Comparison of ENCODE assay signal across 3 cellular contexts in genomic region chr19:6241056-6241455, GRCh38.
TF ChIP-seq lines count a peak whose summit lies in the region.

No MANE protein-coding gene starts in this region.

TF ChIP-seq in SK-N-SH, 30 proteins besides CTCF, POLR2A, EP300 and RAD21:
- TF ChIP-seq TAF1 (IDR thresholded peaks at IDR 0.05; ENCODE audit: borderline replicate concordance, low read depth, low read length) (no peak), USF1 (IDR thresholded peaks at IDR 0.05; ENCODE audit: borderline replicate concordance, low read depth) (no peak), RXRA (IDR thresholded peaks at IDR 0.05; ENCODE audit: borderline replicate concordance, low read depth) (no peak), GABPA (IDR thresholded peaks at IDR 0.05; ENCODE audit: low read depth) (no peak), CHD2 (IDR thresholded peaks at IDR 0.05; ENCODE audit: low read length, partially characterized antibody) (no peak), ZBTB33 (IDR thresholded peaks at IDR 0.05; ENCODE audit: borderline replicate concordance, low read depth) (no peak), FOSL2 (IDR thresholded peaks at IDR 0.05; ENCODE audit: borderline replicate concordance, low read depth) (no peak), EZH2phosphoT487 (IDR thresholded peaks at IDR 0.05; ENCODE audit: borderline replicate concordance, low read depth) (no peak), NFIC (IDR thresholded peaks at IDR 0.05; ENCODE audit: borderline replicate concordance) (no peak)
TF ChIP-seq in SK-N-SH: peak in this region for 0.

TF ChIP-seq in SK-N-SH treated with all-trans-retinoic acid at 6 μM for 48 hours, 23 proteins besides CTCF, POLR2A, EP300 and RAD21:
- no peak for TF ChIP-seq TCF4 (CRISPR knock-in tag; IDR thresholded peaks at IDR 0.05; ENCODE audit: borderline replicate concordance)
- no peak for TF ChIP-seq ZFP3 (CRISPR knock-in tag; IDR thresholded peaks at IDR 0.05)
- TF ChIP-seq ZNF565 (CRISPR knock-in tag; conservative IDR thresholded peaks at IDR 0.05; ENCODE audit: low read depth): no peak
- TF ChIP-seq TOX (CRISPR knock-in tag; IDR thresholded peaks at IDR 0.05; ENCODE audit: borderline replicate concordance): no peak
- TF ChIP-seq CSRNP3 (CRISPR knock-in tag; IDR thresholded peaks at IDR 0.05): no peak
- TF ChIP-seq PPARA (CRISPR knock-in tag; IDR thresholded peaks at IDR 0.05; ENCODE audit: borderline replicate concordance): no peak
- no peak for TF ChIP-seq CSDC2 (CRISPR knock-in tag; IDR thresholded peaks at IDR 0.05)
- no peak for TF ChIP-seq ZFP30 (CRISPR knock-in tag; IDR thresholded peaks at IDR 0.05)
- TF ChIP-seq ZC3H10 (CRISPR knock-in tag; IDR thresholded peaks at IDR 0.05): no peak
- TF ChIP-seq BACH2 (CRISPR knock-in tag; IDR thresholded peaks at IDR 0.05; ENCODE audit: borderline replicate concordance): no peak
TF ChIP-seq in SK-N-SH treated with all-trans-retinoic acid at 6 μM for 48 hours: peak in this region for 0.

TF ChIP-seq in HepG2, 621 proteins besides CTCF, POLR2A, EP300 and RAD21:
- TF ChIP-seq, protein P1, sequence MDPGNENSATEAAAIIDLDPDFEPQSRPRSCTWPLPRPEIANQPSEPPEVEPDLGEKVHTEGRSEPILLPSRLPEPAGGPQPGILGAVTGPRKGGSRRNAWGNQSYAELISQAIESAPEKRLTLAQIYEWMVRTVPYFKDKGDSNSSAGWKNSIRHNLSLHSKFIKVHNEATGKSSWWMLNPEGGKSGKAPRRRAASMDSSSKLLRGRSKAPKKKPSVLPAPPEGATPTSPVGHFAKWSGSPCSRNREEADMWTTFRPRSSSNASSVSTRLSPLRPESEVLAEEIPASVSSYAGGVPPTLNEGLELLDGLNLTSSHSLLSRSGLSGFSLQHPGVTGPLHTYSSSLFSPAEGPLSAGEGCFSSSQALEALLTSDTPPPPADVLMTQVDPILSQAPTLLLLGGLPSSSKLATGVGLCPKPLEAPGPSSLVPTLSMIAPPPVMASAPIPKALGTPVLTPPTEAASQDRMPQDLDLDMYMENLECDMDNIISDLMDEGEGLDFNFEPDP (CRISPR knock-in tag; conservative IDR thresholded peaks at IDR 0.05): no peak
- TF ChIP-seq SAFB2 (CRISPR knock-in tag; IDR thresholded peaks at IDR 0.05; ENCODE audit: borderline replicate concordance, low read depth) (no peak), MBD4 (IDR thresholded peaks at IDR 0.05; ENCODE audit: borderline replicate concordance, low read length) (no peak)
- TF ChIP-seq, protein P2, sequence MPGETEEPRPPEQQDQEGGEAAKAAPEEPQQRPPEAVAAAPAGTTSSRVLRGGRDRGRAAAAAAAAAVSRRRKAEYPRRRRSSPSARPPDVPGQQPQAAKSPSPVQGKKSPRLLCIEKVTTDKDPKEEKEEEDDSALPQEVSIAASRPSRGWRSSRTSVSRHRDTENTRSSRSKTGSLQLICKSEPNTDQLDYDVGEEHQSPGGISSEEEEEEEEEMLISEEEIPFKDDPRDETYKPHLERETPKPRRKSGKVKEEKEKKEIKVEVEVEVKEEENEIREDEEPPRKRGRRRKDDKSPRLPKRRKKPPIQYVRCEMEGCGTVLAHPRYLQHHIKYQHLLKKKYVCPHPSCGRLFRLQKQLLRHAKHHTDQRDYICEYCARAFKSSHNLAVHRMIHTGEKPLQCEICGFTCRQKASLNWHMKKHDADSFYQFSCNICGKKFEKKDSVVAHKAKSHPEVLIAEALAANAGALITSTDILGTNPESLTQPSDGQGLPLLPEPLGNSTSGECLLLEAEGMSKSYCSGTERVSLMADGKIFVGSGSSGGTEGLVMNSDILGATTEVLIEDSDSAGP (CRISPR knock-in tag; IDR thresholded peaks at IDR 0.05; ENCODE audit: borderline replicate concordance): 0 out of 2 replicates have a peak, but pooled peaks have one; percentile 8
TF ChIP-seq in HepG2: peak in this region for 1.
